Comparison of ENCODE assay signal across 12 cellular contexts in genomic region chr1:151061704-151062103, GRCh38. TPM values are rescaled to one million over a fixed set of nuclear protein-coding genes. Genes with fewer than 3 reads are reported as not detected.
A peak's percentile ranks its signal among the peaks of the same experiment; 100 is the strongest.
DNase-seq lines count a peak whose midpoint lies in the region; ATAC-seq, FAIRE-seq and TF ChIP-seq lines count a peak whose summit lies in the region.
"Had no signal": no experiment of that assay in that cellular context is flagged by ENCODE, and none has a peak within 500 bp of the region (broad histone marks: within the 10 kb centered on the region; RNA-seq: fewer than 3 reads in every experiment).

No MANE protein-coding gene starts in this region.

- H2AFZ ChIP-seq in GM23248: no peak overlapping the region
- no peak overlapping the region for H2AFZ ChIP-seq in PC-3 (ENCODE audit: low read length)
- no peak overlapping the region for H2AFZ ChIP-seq in endothelial cell of umbilical vein (ENCODE audit: low read depth, low read length)
- H2AFZ ChIP-seq: PC-9 had no signal

- H3K9me3 ChIP-seq in GM23248 (ENCODE audit: low read depth): no peaks in the 10 kb centered on the region
- H3K9me3 ChIP-seq in PC-3 (ENCODE audit: low read length): no peaks in the 10 kb centered on the region
- no peaks in the 10 kb centered on the region for H3K9me3 ChIP-seq in endothelial cell of umbilical vein (replicated peaks; ENCODE audit: control insufficient read depth, insufficient read depth, low read length)
- H3K9me3 ChIP-seq in Peyer's patch: no peaks in the 10 kb centered on the region
- no peaks in the 10 kb centered on the region for H3K9me3 ChIP-seq in esophagus squamous epithelium
- H3K9me3 ChIP-seq: colonic mucosa had no signal

- H3K9me2 ChIP-seq in GM23248 (ENCODE audit: insufficient read depth) (no peaks in the 10 kb centered on the region), PC-3 (replicated peaks; ENCODE audit: low read length) (no peaks in the 10 kb centered on the region)

- no peaks in the 10 kb centered on the region for H3K9me1 ChIP-seq in endothelial cell of umbilical vein (replicated peaks; ENCODE audit: control insufficient read depth, extremely low read depth, insufficient read depth, low read length)

- dilution Hi-C loops in endothelial cell of umbilical vein (cut with MboI; ENCODE audit: extremely low pct_ligation_motif_present, low sequenced_read_pairs): no loop called here

- POLR2A ChIA-PET in PC-3 (lab: Charles Lee; ENCODE audit: unreplicated experiment) (no interaction called here), endothelial cell of umbilical vein (lab: Charles Lee) (interaction anchor here (0.9 kb wide), 1 partner anchor 9 kb away, joined by 3 read pairs; no protein-coding TSS in a partner anchor)

- H3K27ac Mint-ChIP-seq in osteocyte (ENCODE audit: unreplicated experiment): peak overlapping the region; percentile 88

- no peak overlapping the region for H3K4me2 ChIP-seq in GM23248 (ENCODE audit: unreplicated experiment)
- H3K4me2 ChIP-seq in PC-3 (ENCODE audit: low read length): peak overlapping the region; percentile 100
- H3K4me2 ChIP-seq in endothelial cell of umbilical vein (ENCODE audit: insufficient read depth, low read length): peak overlapping the region; percentile 96

- peak overlapping the region; percentile 83 for H3K4me3 Mint-ChIP-seq in osteocyte (ENCODE audit: unreplicated experiment)

- H3K27me3 Mint-ChIP-seq in osteocyte (ENCODE audit: unreplicated experiment): no peaks in the 10 kb centered on the region
- H3K27me3 Mint-ChIP-seq: naive B cell had no signal

- H3K79me2 ChIP-seq in GM23248 (ENCODE audit: insufficient read depth): peaks cover 89% of the 10 kb centered on the region
- peaks cover 95% of the 10 kb centered on the region for H3K79me2 ChIP-seq in PC-3 (ENCODE audit: low read length)
- peaks cover 93% of the 10 kb centered on the region for H3K79me2 ChIP-seq in endothelial cell of umbilical vein (ENCODE audit: control insufficient read depth, insufficient read depth, low read length)

- peaks cover 34% of the 10 kb centered on the region for H3K4me1 ChIP-seq in GM23248 (ENCODE audit: insufficient read depth)
- peaks cover 35% of the 10 kb centered on the region for H3K4me1 ChIP-seq in PC-3 (ENCODE audit: insufficient read depth, low read length)
- H3K4me1 ChIP-seq in endothelial cell of umbilical vein (ENCODE audit: control insufficient read depth, extremely low read depth, insufficient read depth, low read length): peaks cover 29% of the 10 kb centered on the region
- peaks cover 0 to 16% (median 4%) of the 10 kb centered on the region in 4 donors for H3K4me1 ChIP-seq in Peyer's patch
- H3K4me1 ChIP-seq in esophagus squamous epithelium: peaks cover 13 to 35% (median 23%) of the 10 kb centered on the region in 3 donors

- WGBS in GM23248 (ENCODE audit: low coverage in 1 of 2, low lambda C conversion rate in 2 of 2, missing lambda C conversion rate in 2 of 2), 2 experiments: 94 to 100% methylated on average over 2 of the region's 2 CpGs
- WGBS in esophagus squamous epithelium, 2 donors: 69 to 80% methylated on average over 2 of the region's 2 CpGs

- TF ChIP-seq CTCF in PC-3 (conservative IDR thresholded peaks at IDR 0.05; ENCODE audit: low read depth, low read length): no peak
- no peak for TF ChIP-seq CTCF in endothelial cell of umbilical vein (IDR thresholded peaks at IDR 0.05; ENCODE audit: extremely low read depth in 1 of 2, insufficient read depth in 1 of 2, low read depth in 1 of 2, low read length in 2 of 2)
- no peak for TF ChIP-seq CTCF in osteocyte (IDR thresholded peaks at IDR 0.05)
- no peak for TF ChIP-seq CTCF in Peyer's patch (IDR thresholded peaks at IDR 0.05)
- no peak for TF ChIP-seq CTCF in esophagus squamous epithelium (IDR thresholded peaks at IDR 0.05)

- H3K27me3 ChIP-seq in GM23248 (replicated peaks; ENCODE audit: insufficient read depth) (no peaks in the 10 kb centered on the region), PC-3 (ENCODE audit: low read length) (no peaks in the 10 kb centered on the region), endothelial cell of umbilical vein (ENCODE audit: control insufficient read depth in 2 of 2, insufficient read depth in 2 of 2, low read length in 2 of 2) (no peaks in the 10 kb centered on the region), Peyer's patch (no peaks in the 10 kb centered on the region), esophagus squamous epithelium (no peaks in the 10 kb centered on the region)
- H3K27me3 ChIP-seq: colonic mucosa had no signal

- BruUV-seq in PC-3 (replicated peaks; lab: Mats Ljungman, UMichigan) (no TSS peak), endothelial cell of umbilical vein (replicated peaks; lab: Mats Ljungman, UMichigan) (no TSS peak)

- H3F3A ChIP-seq in GM23248 (ENCODE audit: insufficient read depth) (peaks cover 16% of the 10 kb centered on the region), PC-3 (ENCODE audit: low read length, unreplicated experiment) (no peaks in the 10 kb centered on the region)

- no peaks in the 10 kb centered on the region for H3K36me3 ChIP-seq in GM23248 (ENCODE audit: low read depth)
- H3K36me3 ChIP-seq in PC-3 (ENCODE audit: low read depth, low read length): peaks cover under 1% of the 10 kb centered on the region; the same call in 1 of the 2 replicates
- peaks cover under 1 to 3% of the 10 kb centered on the region in 2 experiments for H3K36me3 ChIP-seq in endothelial cell of umbilical vein (ENCODE audit: control insufficient read depth in 2 of 2, extremely low read depth in 1 of 2, insufficient read depth in 2 of 2, low read length in 2 of 2)
- H3K36me3 ChIP-seq in Peyer's patch: no peaks in the 10 kb centered on the region
- peaks cover 0 to 11% (median 0%) of the 10 kb centered on the region in 3 donors for H3K36me3 ChIP-seq in esophagus squamous epithelium
- H3K36me3 ChIP-seq: colonic mucosa had no signal

- in situ Hi-C loops in GM23248 (cut with MboI): no loop called here

- peak; percentile 69 for FAIRE-seq in endothelial cell of umbilical vein (lab: Jason Lieb, UNC)

- H3K36me3 Mint-ChIP-seq in osteocyte (ENCODE audit: unreplicated experiment): peaks cover 12% of the 10 kb centered on the region

- H3K4me3 ChIP-seq in GM23248 (no peak overlapping the region), PC-3 (ENCODE audit: low read length) (peak overlapping the region; percentile 99), endothelial cell of umbilical vein (replicated peaks in 1 of 3; ENCODE audit: insufficient read depth in 1 of 3, low read depth in 1 of 3, low read length in 3 of 3) (peak overlapping the region; percentile 82 to 94 (median 91)), Peyer's patch (no peak overlapping the region), esophagus squamous epithelium (no peak overlapping the region)
- H3K4me3 ChIP-seq: colonic mucosa, PC-9 had no signal

- ATAC-seq in PC-3 (no peak), GM19463 (IDR thresholded peaks at IDR 0.05; ENCODE audit: unreplicated experiment) (no peak)

- no peak for DNase-seq in GM23248
- DNase-seq in PC-3: no peak
- DNase-seq in endothelial cell of umbilical vein (ENCODE audit: low read depth, low spot score): no peak
- no peak for DNase-seq in osteocyte (ENCODE audit: extremely low spot score, unreplicated experiment)
- DNase-seq in Peyer's patch: no peak
- no peak for DNase-seq in esophagus squamous epithelium (lab: John Stamatoyannopoulos, UW)
- no peak for DNase-seq in mucosa of gallbladder (ENCODE audit: low spot score)
- DNase-seq: colonic mucosa; naive B cell; PC-9; stimulated activated CD4-positive, alpha-beta T cell treated with anti-CD3 and anti-CD28 coated beads, Interleukin-2, amount 100 ng/mL, for 24 hours had no signal

- CTCF ChIA-PET in PC-3 (lab: Charles Lee) (no interaction called here), endothelial cell of umbilical vein (lab: Charles Lee) (interaction anchor here (1.4 to 6.1 kb wide), 5 partner anchors 9 to 38 kb away, joined by 3 to 39 read pairs (median 7); partner anchors contain the start of genes C1orf56 and GABPB2)

- no peak for TF ChIP-seq POLR2A in endothelial cell of umbilical vein (IDR thresholded peaks at IDR 0.05; ENCODE audit: low read depth, low read length)
- TF ChIP-seq POLR2A in Peyer's patch (IDR thresholded peaks at IDR 0.05): no peak
- TF ChIP-seq POLR2A in esophagus squamous epithelium (IDR thresholded peaks at IDR 0.05): no peak

- H3K9ac ChIP-seq in GM23248 (no peak overlapping the region), PC-3 (ENCODE audit: low read length) (peak overlapping the region; percentile 94), endothelial cell of umbilical vein (replicated peaks; ENCODE audit: extremely low read depth, insufficient read depth, low read length) (peak overlapping the region; percentile 90)

- peaks cover 53% of the 10 kb centered on the region for H3K4me1 Mint-ChIP-seq in osteocyte (ENCODE audit: unreplicated experiment)

- no peaks in the 10 kb centered on the region for H3K9me3 Mint-ChIP-seq in osteocyte (ENCODE audit: unreplicated experiment)
- H3K9me3 Mint-ChIP-seq: naive B cell had no signal

- H3K27ac ChIP-seq in GM23248 (peak overlapping the region; percentile 100; the same call in 1 of the 2 replicates), PC-3 (ENCODE audit: low read length) (peak overlapping the region; percentile 77), endothelial cell of umbilical vein (ENCODE audit: insufficient read depth, low read depth, low read length) (peak overlapping the region; percentile 91), Peyer's patch (no peak overlapping the region), esophagus squamous epithelium (no peak overlapping the region)
- H3K27ac ChIP-seq: colonic mucosa, PC-9 had no signal

- intact Hi-C loops in PC-3 (cut with micrococcal nuclease) (no loop called here), endothelial cell of umbilical vein (cut with micrococcal nuclease) (loop anchor here (1.0 kb wide), 1 partner anchor 9 kb away; the partner anchor contains the start of gene GABPB2), esophagus squamous epithelium (cut with DNase I) (no loop called here)

- H4K20me1 ChIP-seq in GM23248 (ENCODE audit: insufficient read depth) (0 out of 2 replicates have a peak, but pooled peaks cover 3% of the 10 kb centered on the region), PC-3 (ENCODE audit: low read length) (peaks cover 16% of the 10 kb centered on the region; the same call in 1 of the 2 replicates), endothelial cell of umbilical vein (replicated peaks; ENCODE audit: control insufficient read depth, extremely low read depth, insufficient read depth, low read length) (peaks cover under 1% of the 10 kb centered on the region)

RNA-seq across cellular contexts. Expression of gene MLLT11, which starts 1.5 kb away (rescaled TPM):
- 1.9 and 3.7 TPM in 2 replicates for total RNA-seq in GM23248 (2014; rRNA removed; shearing (Covaris generic))
- polyA plus RNA-seq in GM23248 (2016; fragmentation: Nextera tagmentation; extraction: Ambion mirVana) (7.3 and 7.7 TPM in 2 replicates), endothelial cell of umbilical vein (24.4 and 25.2 TPM in 2 replicates)
- total RNA-seq in PC-3 (2014; rRNA removed) (12.3 and 14.1 TPM in 2 replicates), endothelial cell of umbilical vein (26.5 and 38.1 TPM in 2 replicates), osteocyte (21.0 and 22.1 TPM in 2 replicates), Peyer's patch (under 1 TPM in 2 of 4 donors, not detected in 2; 0.27 to 0.95 TPM), esophagus squamous epithelium (1 to 10 TPM in 2 of 4 donors, under 1 TPM in 2; 0.38 to 1.6 (median 0.92) TPM), mucosa of gallbladder (3.6 TPM)
- 33.1 and 34.9 TPM in 2 replicates for polyA plus RNA-seq in endothelial cell of umbilical vein (2011; cell fraction: cytosol; rRNA removed)
- polyA plus RNA-seq in endothelial cell of umbilical vein (2011; cell fraction: nucleus; rRNA removed): 11.6 and 14.1 TPM in 2 replicates
- polyA plus RNA-seq in endothelial cell of umbilical vein (2012): 44.4 and 59.5 TPM in 2 replicates
- 22.4 and 24.3 TPM in 2 replicates for polyA minus RNA-seq in endothelial cell of umbilical vein
- 0.20 TPM for polyA minus RNA-seq in endothelial cell of umbilical vein (2011; cell fraction: cytosol; rRNA and poly(A)+ RNA removed)
- polyA minus RNA-seq in endothelial cell of umbilical vein (2011; cell fraction: nucleus; rRNA and poly(A)+ RNA removed): 4.5 and 7.2 TPM in 2 replicates

RNA-seq across cellular contexts. Expression of gene CDC42SE1, which starts 2.3 kb away (rescaled TPM):
- 52.2 and 63.2 TPM in 2 replicates for total RNA-seq in GM23248 (2014; rRNA removed; shearing (Covaris generic))
- polyA plus RNA-seq in GM23248 (2016; fragmentation: Nextera tagmentation; extraction: Ambion mirVana) (17.3 and 18.2 TPM in 2 replicates), endothelial cell of umbilical vein (58.4 and 59.6 TPM in 2 replicates)
- total RNA-seq in PC-3 (2014; rRNA removed) (60.8 and 61.4 TPM in 2 replicates), endothelial cell of umbilical vein (85.9 and 92.7 TPM in 2 replicates), osteocyte (67.1 and 69.9 TPM in 2 replicates), Peyer's patch (10 to 100 TPM; 48.6 to 87.5 (median 58.6) TPM), esophagus squamous epithelium (100 to 1,000 TPM in 3 of 4 donors, 10 to 100 TPM in 1; 86.7 to 128 (median 115) TPM), mucosa of gallbladder (87.3 TPM)
- polyA plus RNA-seq in endothelial cell of umbilical vein (2011; cell fraction: cytosol; rRNA removed): 61.8 and 67.0 TPM in 2 replicates
- 162 and 188 TPM in 2 replicates for polyA plus RNA-seq in endothelial cell of umbilical vein (2011; cell fraction: nucleus; rRNA removed)
- 53.4 and 61.2 TPM in 2 replicates for polyA plus RNA-seq in endothelial cell of umbilical vein (2012)
- polyA minus RNA-seq in endothelial cell of umbilical vein: 95.1 and 99.4 TPM in 2 replicates
- polyA minus RNA-seq in endothelial cell of umbilical vein (2011; cell fraction: cytosol; rRNA and poly(A)+ RNA removed): 40.6 TPM
- polyA minus RNA-seq in endothelial cell of umbilical vein (2011; cell fraction: nucleus; rRNA and poly(A)+ RNA removed): 33.7 and 43.0 TPM in 2 replicates

RNA-seq across cellular contexts. Expression of gene GABPB2, which starts 8.9 kb away (rescaled TPM):
- total RNA-seq in GM23248 (2014; rRNA removed; shearing (Covaris generic)): 14.7 and 14.9 TPM in 2 replicates
- polyA plus RNA-seq in GM23248 (2016; fragmentation: Nextera tagmentation; extraction: Ambion mirVana) (7.4 and 8.4 TPM in 2 replicates), endothelial cell of umbilical vein (2.6 and 3.6 TPM in 2 replicates)
- total RNA-seq in PC-3 (2014; rRNA removed) (6.4 and 6.9 TPM in 2 replicates), endothelial cell of umbilical vein (4.3 and 5.0 TPM in 2 replicates), osteocyte (11.1 and 12.4 TPM in 2 replicates), Peyer's patch (10 to 100 TPM in 3 of 4 donors, 1 to 10 TPM in 1; 7.9 to 32.2 (median 15.8) TPM), esophagus squamous epithelium (10 to 100 TPM in 3 of 4 donors, 1 to 10 TPM in 1; 7.1 to 15.8 (median 11.0) TPM), mucosa of gallbladder (20.6 TPM)
- polyA plus RNA-seq in endothelial cell of umbilical vein (2011; cell fraction: cytosol; rRNA removed): 5.9 TPM in 2 replicates
- 8.9 and 10.2 TPM in 2 replicates for polyA plus RNA-seq in endothelial cell of umbilical vein (2011; cell fraction: nucleus; rRNA removed)
- polyA plus RNA-seq in endothelial cell of umbilical vein (2012): 1.3 and 2.9 TPM in 2 replicates
- 7.6 and 11.4 TPM in 2 replicates for polyA minus RNA-seq in endothelial cell of umbilical vein
- polyA minus RNA-seq in endothelial cell of umbilical vein (2011; cell fraction: cytosol; rRNA and poly(A)+ RNA removed): 14.1 TPM
- 3.2 and 7.6 TPM in 2 replicates for polyA minus RNA-seq in endothelial cell of umbilical vein (2011; cell fraction: nucleus; rRNA and poly(A)+ RNA removed)

RNA-seq across cellular contexts. Expression of gene C1orf56, which starts 14.2 kb away (rescaled TPM):
- 1.0 and 2.8 TPM in 2 replicates for total RNA-seq in GM23248 (2014; rRNA removed; shearing (Covaris generic))
- polyA plus RNA-seq in GM23248 (2016; fragmentation: Nextera tagmentation; extraction: Ambion mirVana) (15.8 and 17.7 TPM in 2 replicates), endothelial cell of umbilical vein (3.0 and 3.6 TPM in 2 replicates)
- total RNA-seq in PC-3 (2014; rRNA removed) (2.8 and 3.8 TPM in 2 replicates), endothelial cell of umbilical vein (3.2 and 3.5 TPM in 2 replicates), osteocyte (4.7 and 5.2 TPM in 2 replicates), Peyer's patch (1 to 10 TPM in 3 of 4 donors, not detected in 1; 1.3 to 2.5 (median 1.4) TPM), esophagus squamous epithelium (1 to 10 TPM in 3 of 4 donors, under 1 TPM in 1; 0.23 to 3.2 (median 2.3) TPM), mucosa of gallbladder (12.5 TPM)
- 1.8 and 2.0 TPM in 2 replicates for polyA plus RNA-seq in endothelial cell of umbilical vein (2011; cell fraction: cytosol; rRNA removed)
- 1.1 and 1.3 TPM in 2 replicates for polyA plus RNA-seq in endothelial cell of umbilical vein (2011; cell fraction: nucleus; rRNA removed)
- polyA plus RNA-seq in endothelial cell of umbilical vein (2012): 2.4 and 2.6 TPM in 2 replicates
- 0.62 and 1.3 TPM in 2 replicates for polyA minus RNA-seq in endothelial cell of umbilical vein
- 3.8 TPM for polyA minus RNA-seq in endothelial cell of umbilical vein (2011; cell fraction: cytosol; rRNA and poly(A)+ RNA removed)
- 0.82 and 0.91 TPM in 2 replicates for polyA minus RNA-seq in endothelial cell of umbilical vein (2011; cell fraction: nucleus; rRNA and poly(A)+ RNA removed)

RNA-seq across cellular contexts. Expression of gene BNIPL, which starts 25.3 kb away (rescaled TPM):
- total RNA-seq in GM23248 (2014; rRNA removed; shearing (Covaris generic)): not detected in 2 replicates
- polyA plus RNA-seq in GM23248 (2016; fragmentation: Nextera tagmentation; extraction: Ambion mirVana) (0.09 TPM in 1 of 2 replicates, not detected in the other), endothelial cell of umbilical vein (0.26 and 0.41 TPM in 2 replicates)
- total RNA-seq in PC-3 (2014; rRNA removed) (0.51 and 2.4 TPM in 2 replicates), endothelial cell of umbilical vein (0.42 and 0.67 TPM in 2 replicates), osteocyte (0.55 and 0.81 TPM in 2 replicates), Peyer's patch (1 to 10 TPM in 2 of 4 donors, under 1 TPM in 1, not detected in 1; 0.70 to 8.4 (median 3.6) TPM), esophagus squamous epithelium (100 to 1,000 TPM in 1 of 4 donors, 10 to 100 TPM in 3; 52.7 to 168 (median 96.1) TPM), mucosa of gallbladder (0.66 TPM)
- 0.23 and 0.27 TPM in 2 replicates for polyA plus RNA-seq in endothelial cell of umbilical vein (2011; cell fraction: cytosol; rRNA removed)
- polyA plus RNA-seq in endothelial cell of umbilical vein (2011; cell fraction: nucleus; rRNA removed): 1.3 and 1.8 TPM in 2 replicates
- 0.05 and 0.60 TPM in 2 replicates for polyA plus RNA-seq in endothelial cell of umbilical vein (2012)
- 0.51 TPM in 1 of 2 replicates, not detected in the other for polyA minus RNA-seq in endothelial cell of umbilical vein
- not detected for polyA minus RNA-seq in endothelial cell of umbilical vein (2011; cell fraction: cytosol; rRNA and poly(A)+ RNA removed)
- polyA minus RNA-seq in endothelial cell of umbilical vein (2011; cell fraction: nucleus; rRNA and poly(A)+ RNA removed): 0.53 and 0.96 TPM in 2 replicates

Comparison
In these comparisons a context has a peak if more than half of its experiments do, and no peak if none do; other contexts are left out.
1. H3K27ac ChIP-seq: peak in GM23248 (single experiment), PC-3 (single experiment) and endothelial cell of umbilical vein (single experiment); none in Peyer's patch (0 of 4) and esophagus squamous epithelium (0 of 4).
2. H3K4me3 ChIP-seq: peak in PC-3 (single experiment) and endothelial cell of umbilical vein (3 of 3); none in GM23248 (single experiment), Peyer's patch (0 of 4) and esophagus squamous epithelium (0 of 4).